Comparison of ENCODE assay signal across 24 cellular contexts in genomic region chr1:237539055-237539454, GRCh38.
"Had no signal": no experiment of that assay in that cellular context is flagged by ENCODE, and none has a peak within 500 bp of the region (broad histone marks: within the 10 kb centered on the region; RNA-seq: fewer than 3 reads in every experiment).

No MANE protein-coding gene starts in this region.

- H3K27me3 Mint-ChIP-seq: T-cell had no signal

- FAIRE-seq: HepG2, RCC 7860 had no signal

- H3K9ac ChIP-seq: SK-N-SH had no signal

- H3K4me3 ChIP-seq: MG63 had no signal

- DNase-seq: IMR-90; Karpas-422; KG1; MG63; NCI-H1092; NCI-H1105 treated with DMSO at 0.1 percent for 48 hours; NCI-H1417 treated with DMSO at 0.1 percent for 48 hours; NCI-H146; NCI-H1694 treated with DMSO at 0.1 percent for 48 hours; NCI-H1930; NCI-H2081; NCI-H2107; NCI-H2227 treated with DMSO at 0.1 percent for 48 hours; NCI-H524; NCI-H69; NCI-H774; NK-92 treated with Interleukin-12 subunit alpha and Interleukin-12 subunit beta, amount 100 ng/mL, for 24 hours; SHP77; SK-N-SH; SW 1271; T-cell had no signal

- H3K36me3 Mint-ChIP-seq: T-cell had no signal

- H3K4me3 Mint-ChIP-seq: T-cell had no signal

- H3K9me3 ChIP-seq: MG63, SK-N-SH had no signal

- H3K27ac Mint-ChIP-seq: T-cell had no signal

- H3K27me3 ChIP-seq: MG63 had no signal

- H3K9me3 Mint-ChIP-seq: T-cell had no signal

- H3K4me2 ChIP-seq: SK-N-SH had no signal

- ATAC-seq: HepG2, T-cell had no signal

- H3K4me1 Mint-ChIP-seq: T-cell had no signal

- H3K27ac ChIP-seq: RWPE1 had no signal

- H3K36me3 ChIP-seq: MG63 had no signal
